In genomic region chr20:43409041-43409913, GRCh38 we compare ENCODE assay signal across 8 cellular contexts. TPM values are rescaled to one million over a fixed set of nuclear protein-coding genes. Genes with fewer than 3 reads are reported as not detected.
DNase-seq lines count a peak whose midpoint lies in the region; ATAC-seq and TF ChIP-seq lines count a peak whose summit lies in the region.

No MANE protein-coding gene starts in this region.

- H3K27ac Mint-ChIP-seq in natural killer cell: no peak overlapping the region
- H3K27ac Mint-ChIP-seq in natural killer cell treated with Interleukin-12 subunit alpha and Interleukin-12 subunit beta and Interleukin-15 and Interleukin-18, amount 100 ng/mL, for 72 hours: no peak overlapping the region
- no peak overlapping the region for H3K27ac Mint-ChIP-seq in neural crest cell (ENCODE audit: unreplicated experiment)

- H3K36me3 Mint-ChIP-seq in natural killer cell: no peaks in the 10 kb centered on the region
- H3K36me3 Mint-ChIP-seq in natural killer cell treated with Interleukin-12 subunit alpha and Interleukin-12 subunit beta and Interleukin-15 and Interleukin-18, amount 100 ng/mL, for 72 hours: no peaks in the 10 kb centered on the region
- no peaks in the 10 kb centered on the region for H3K36me3 Mint-ChIP-seq in neural crest cell (ENCODE audit: low read depth)

- H3K4me1 ChIP-seq in breast epithelium: no peaks in the 10 kb centered on the region

- no peak overlapping the region for H3K27ac ChIP-seq in breast epithelium

- H3K9me3 ChIP-seq in breast epithelium: peaks cover 6 to 32% of the 10 kb centered on the region in 2 donors

- H3K4me1 Mint-ChIP-seq in natural killer cell (no peaks in the 10 kb centered on the region), neural crest cell (no peaks in the 10 kb centered on the region)
- H3K4me1 Mint-ChIP-seq in natural killer cell treated with Interleukin-12 subunit alpha and Interleukin-12 subunit beta and Interleukin-15 and Interleukin-18, amount 100 ng/mL, for 72 hours (ENCODE audit: low read depth in 2 of 2): no peaks in the 10 kb centered on the region

- intact Hi-C loops in natural killer cell (cut with micrococcal nuclease) (no loop called here), breast epithelium (cut with DNase I; ENCODE audit: low total_unique reads) (no loop called here), sciatic nerve (cut with DNase I) (no loop called here)

- no peak for TF ChIP-seq POLR2A in breast epithelium (IDR thresholded peaks at IDR 0.05)

- H3K27me3 ChIP-seq in breast epithelium: no peaks in the 10 kb centered on the region

- DNase-seq in natural killer cell (no peak), NCI-H2029 (lab: John Stamatoyannopoulos, UW) (peak; percentile 19), breast epithelium (ENCODE audit: low spot score in 2 of 2) (no peak), neural crest cell (ENCODE audit: low read depth, low spot score) (peak; percentile 10), sciatic nerve (ENCODE audit: low spot score) (no peak)
- no peak for DNase-seq in natural killer cell treated with Interleukin-12 subunit alpha and Interleukin-12 subunit beta and Interleukin-15 and Interleukin-18, amount 100 ng/mL, for 72 hours (ENCODE audit: low spot score)

- peaks cover 16 to 57% of the 10 kb centered on the region in 2 donors for H3K27me3 Mint-ChIP-seq in natural killer cell (ENCODE audit: low read depth in 2 of 2)
- H3K27me3 Mint-ChIP-seq in natural killer cell treated with Interleukin-12 subunit alpha and Interleukin-12 subunit beta and Interleukin-15 and Interleukin-18, amount 100 ng/mL, for 72 hours: peaks cover 30 to 43% of the 10 kb centered on the region in 2 donors
- peaks cover 55% of the 10 kb centered on the region for H3K27me3 Mint-ChIP-seq in neural crest cell (ENCODE audit: low read depth)

- H3K9me3 Mint-ChIP-seq in natural killer cell (no peaks in the 10 kb centered on the region), neural crest cell (peaks cover 14% of the 10 kb centered on the region)
- H3K9me3 Mint-ChIP-seq in natural killer cell treated with Interleukin-12 subunit alpha and Interleukin-12 subunit beta and Interleukin-15 and Interleukin-18, amount 100 ng/mL, for 72 hours: no peaks in the 10 kb centered on the region

- TF ChIP-seq CTCF in natural killer cell (IDR thresholded peaks at IDR 0.05) (peak; percentile 21), breast epithelium (IDR thresholded peaks at IDR 0.05) (peak in 2 of 3 donors; percentile 11 to 12), neural crest cell (conservative IDR thresholded peaks at IDR 0.05) (peak; percentile 77)

- no peak overlapping the region for H3K4me3 ChIP-seq in breast epithelium

- H3K4me3 Mint-ChIP-seq in natural killer cell: no peak overlapping the region
- no peak overlapping the region for H3K4me3 Mint-ChIP-seq in natural killer cell treated with Interleukin-12 subunit alpha and Interleukin-12 subunit beta and Interleukin-15 and Interleukin-18, amount 100 ng/mL, for 72 hours
- H3K4me3 Mint-ChIP-seq in neural crest cell: no peak overlapping the region

- ATAC-seq in natural killer cell: no peak
- ATAC-seq in natural killer cell treated with Interleukin-12 subunit alpha and Interleukin-12 subunit beta and Interleukin-15 and Interleukin-18, amount 100 ng/mL, for 72 hours: no peak
- no peak for ATAC-seq in GM18517 (IDR thresholded peaks at IDR 0.05; ENCODE audit: unreplicated experiment)
- ATAC-seq in sciatic nerve: no peak
- ATAC-seq in HG02588 (IDR thresholded peaks at IDR 0.05; ENCODE audit: unreplicated experiment): no peak

- H3K36me3 ChIP-seq in breast epithelium: no peaks in the 10 kb centered on the region

RNA-seq across cellular contexts. Expression of gene SRSF6, which starts 48.4 kb away (rescaled TPM):
- 100 to 1,000 TPM; 184 to 252 (median 229) TPM for total RNA-seq in natural killer cell
- total RNA-seq in natural killer cell treated with Interleukin-12 subunit alpha and Interleukin-12 subunit beta and Interleukin-15 and Interleukin-18, amount 100 ng/mL, for 72 hours: 100 to 1,000 TPM; 153 to 164 TPM
- total RNA-seq in breast epithelium: 100 to 1,000 TPM in 2 of 3 donors, 10 to 100 TPM in 1; 70.9 to 143 (median 114) TPM
- total RNA-seq in neural crest cell: 278 and 284 TPM in 2 replicates
- total RNA-seq in sciatic nerve: 129 TPM

Comparison
In these comparisons a context has a peak if more than half of its experiments do, and no peak if none do; other contexts are left out.
1. DNase-seq: peak in NCI-H2029 (single experiment) and neural crest cell (single experiment); none in natural killer cell (single experiment), natural killer cell treated with Interleukin-12 subunit alpha and Interleukin-12 subunit beta and Interleukin-15 and Interleukin-18, amount 100 ng/mL, for 72 hours (single experiment), breast epithelium (0 of 2) and sciatic nerve (single experiment).
2. CTCF ChIP-seq: peak in every context shown above with its lines; median percentile 77 in neural crest cell; 21 in natural killer cell; 12 in breast epithelium.